In genomic region chr7:124269774-124270173, GRCh38 we compare ENCODE assay signal across 21 cellular contexts.
DNase-seq lines count a peak whose midpoint lies in the region; ATAC-seq, FAIRE-seq and TF ChIP-seq lines count a peak whose summit lies in the region.
"Had no signal": no experiment of that assay in that cellular context is flagged by ENCODE, and none has a peak within 500 bp of the region (broad histone marks: within the 10 kb centered on the region; RNA-seq: fewer than 3 reads in every experiment).

No MANE protein-coding gene starts in this region.

- H3K36me3 ChIP-seq in MM.1S (replicated peaks; ENCODE audit: insufficient read depth, low read length) (no peaks in the 10 kb centered on the region), K562 (ENCODE audit: control insufficient read depth, insufficient read depth, low read length) (no peaks in the 10 kb centered on the region), left lung (no peaks in the 10 kb centered on the region)

- H3F3A ChIP-seq in MM.1S (ENCODE audit: insufficient read depth, low read length) = no peaks in the 10 kb centered on the region

- no peaks in the 10 kb centered on the region for H3K9me2 ChIP-seq in MM.1S (replicated peaks; ENCODE audit: insufficient read depth, low read length)

- ATAC-seq in K562 (no peak), left lung (no peak), HG03565 (IDR thresholded peaks at IDR 0.05; ENCODE audit: unreplicated experiment) (no peak), HG03039 (IDR thresholded peaks at IDR 0.05; ENCODE audit: unreplicated experiment) (no peak)
- no peak for ATAC-seq in stimulated activated memory B cell treated with anti-CD40 and anti-IgM and Interleukin-4, amounts not matched to agents 10 μg/mL and 1 μg/mL and 100 μg/mL, for 72 hours

- peak; percentile 17 to 28; a peak in 2 of 4 replicates for TF ChIP-seq RAD21 in K562 (CRISPR knock-in tag; conservative IDR thresholded peaks at IDR 0.05 in 1 of 2, IDR thresholded peaks at IDR 0.05 in 1 of 2)

- CTCF ChIA-PET in K562 (lab: Yijun Ruan, JAX; ENCODE audit: low intra/inter-chr PET ratio) = no interaction called here

- no TSS peak for BruUV-seq in K562 (replicated peaks; lab: Mats Ljungman, UMichigan)

- FAIRE-seq in K562 (lab: Jason Lieb, UNC) = no peak
- FAIRE-seq: G401.6, GM12891, H54 had no signal

- TF ChIP-seq CTCF in MM.1S (IDR thresholded peaks at IDR 0.05; ENCODE audit: low read length) = no peak
- no peak for TF ChIP-seq CTCF in K562 (IDR thresholded peaks at IDR 0.05 in 2 of 3, conservative IDR thresholded peaks at IDR 0.05 in 1 of 3; ENCODE audit: insufficient read depth in 2 of 3, low read depth in 1 of 3, low read length in 3 of 3)
- TF ChIP-seq CTCF in left lung (IDR thresholded peaks at IDR 0.05) = no peak

- H3K4me3 ChIP-seq in MM.1S (ENCODE audit: low read length) = no peak overlapping the region
- no peak overlapping the region for H3K4me3 ChIP-seq in K562
- no peak overlapping the region for H3K4me3 ChIP-seq in left lung

- H3K4me1 Mint-ChIP-seq in stimulated activated memory B cell treated with anti-CD40 and anti-IgM and Interleukin-4, amounts not matched to agents 10 μg/mL and 1 μg/mL and 100 μg/mL, for 72 hours = no peaks in the 10 kb centered on the region

- H3K9me3 ChIP-seq in MM.1S (replicated peaks; ENCODE audit: insufficient read depth, low read length) (no peaks in the 10 kb centered on the region), K562 (replicated peaks; ENCODE audit: control insufficient read depth, insufficient read depth, low read depth, low read length) (0 out of 2 replicates have a peak, but pooled peaks cover 1% of the 10 kb centered on the region), left lung (no peaks in the 10 kb centered on the region)

- H4K20me1 ChIP-seq in MM.1S (ENCODE audit: insufficient read depth, low read length) (no peaks in the 10 kb centered on the region), K562 (replicated peaks; ENCODE audit: control insufficient read depth, insufficient read depth, low read length) (no peaks in the 10 kb centered on the region)

- no peak overlapping the region for H3K27ac Mint-ChIP-seq in stimulated activated memory B cell treated with anti-CD40 and anti-IgM and Interleukin-4, amounts not matched to agents 10 μg/mL and 1 μg/mL and 100 μg/mL, for 72 hours

- DNase-seq in A172 (ENCODE audit: low spot score) (peak; percentile 18), HT1080 (ENCODE audit: low read depth) (peak; percentile 23), MM.1S (peak; percentile 53), K562 (ENCODE audit: extremely low read depth in 1 of 4, low spot score in 3 of 4) (no peak), left lung (no peak)
- DNase-seq: 8988T; DMS53; Karpas-422; NCI-H2029 treated with DMSO at 0.1 percent for 48 hours; NCI-H446 treated with DMSO at 0.1 percent for 48 hours; NCI-H526; NCI-H82; NK-92 treated with Interleukin-12 subunit alpha and Interleukin-12 subunit beta, amount 100 ng/mL, for 24 hours; Right ventricle myocardium superior; RPMI8226 had no signal

- H3K4me2 ChIP-seq in MM.1S (ENCODE audit: low read depth, low read length) (no peak overlapping the region), K562 (ENCODE audit: insufficient read depth, low read length) (no peak overlapping the region)

- no peak for TF ChIP-seq EP300 in K562 (IDR thresholded peaks at IDR 0.05; ENCODE audit: low read length)

- H3K79me2 ChIP-seq in MM.1S (ENCODE audit: low read length) = no peaks in the 10 kb centered on the region
- H3K79me2 ChIP-seq in K562 (ENCODE audit: control insufficient read depth, insufficient read depth, low read length) = no peaks in the 10 kb centered on the region

- no peak overlapping the region for H3K4me3 Mint-ChIP-seq in stimulated activated memory B cell treated with anti-CD40 and anti-IgM and Interleukin-4, amounts not matched to agents 10 μg/mL and 1 μg/mL and 100 μg/mL, for 72 hours

- H3K27me3 ChIP-seq in MM.1S (replicated peaks; ENCODE audit: insufficient read depth, low read length) (no peaks in the 10 kb centered on the region), K562 (ENCODE audit: control insufficient read depth in 2 of 2, insufficient read depth in 2 of 2, low read length in 2 of 2) (no peaks in the 10 kb centered on the region), left lung (no peaks in the 10 kb centered on the region)

- intact Hi-C loops in K562 (cut with micrococcal nuclease) (no loop called here), left lung (cut with DNase I) (no loop called here)

- H2AFZ ChIP-seq in MM.1S (ENCODE audit: low read length) (no peak overlapping the region), K562 (ENCODE audit: low read depth, low read length) (no peak overlapping the region)

- no peak overlapping the region for H3K27ac ChIP-seq in MM.1S (ENCODE audit: low read length)
- no peak overlapping the region for H3K27ac ChIP-seq in K562 (ENCODE audit: extremely low read depth, low read depth, low read length)
- H3K27ac ChIP-seq in left lung = no peak overlapping the region

- POLR2A ChIA-PET in K562 (lab: Yijun Ruan, JAX) = no interaction called here

- no peak for TF ChIP-seq POLR2A in K562 (conservative IDR thresholded peaks at IDR 0.05)

- H3K9ac ChIP-seq in MM.1S (ENCODE audit: low read length) (no peak overlapping the region), K562 (ENCODE audit: insufficient read depth in 1 of 2, low read depth in 2 of 2, low read length in 2 of 2) (no peak overlapping the region)

- peaks cover 3% of the 10 kb centered on the region for H3K9me3 Mint-ChIP-seq in stimulated activated memory B cell treated with anti-CD40 and anti-IgM and Interleukin-4, amounts not matched to agents 10 μg/mL and 1 μg/mL and 100 μg/mL, for 72 hours

- no peaks in the 10 kb centered on the region for H3K27me3 Mint-ChIP-seq in stimulated activated memory B cell treated with anti-CD40 and anti-IgM and Interleukin-4, amounts not matched to agents 10 μg/mL and 1 μg/mL and 100 μg/mL, for 72 hours

- 0 out of 2 replicates have a peak, but pooled peaks cover 3% of the 10 kb centered on the region for H3K4me1 ChIP-seq in MM.1S (ENCODE audit: low read length)
- no peaks in the 10 kb centered on the region for H3K4me1 ChIP-seq in K562 (replicated peaks in 1 of 2; ENCODE audit: control insufficient read depth in 2 of 2, insufficient read depth in 2 of 2, low read length in 2 of 2)
- no peaks in the 10 kb centered on the region for H3K4me1 ChIP-seq in left lung

- in situ Hi-C loops in K562 (cut with MboI) = no loop called here

- no peaks in the 10 kb centered on the region for H3K9me1 ChIP-seq in K562 (ENCODE audit: control insufficient read depth, insufficient read depth, low read length)

- no peaks in the 10 kb centered on the region for H3K36me3 Mint-ChIP-seq in stimulated activated memory B cell treated with anti-CD40 and anti-IgM and Interleukin-4, amounts not matched to agents 10 μg/mL and 1 μg/mL and 100 μg/mL, for 72 hours

TF ChIP-seq in K562, 482 proteins besides CTCF, POLR2A, EP300 and RAD21 (continues in another document):
- no peak for TF ChIP-seq MAX (CRISPR knock-in tag; IDR thresholded peaks at IDR 0.05)
- no peak for TF ChIP-seq SETDB1 (IDR thresholded peaks at IDR 0.05; ENCODE audit: low read length)
- TF ChIP-seq, protein P1, sequence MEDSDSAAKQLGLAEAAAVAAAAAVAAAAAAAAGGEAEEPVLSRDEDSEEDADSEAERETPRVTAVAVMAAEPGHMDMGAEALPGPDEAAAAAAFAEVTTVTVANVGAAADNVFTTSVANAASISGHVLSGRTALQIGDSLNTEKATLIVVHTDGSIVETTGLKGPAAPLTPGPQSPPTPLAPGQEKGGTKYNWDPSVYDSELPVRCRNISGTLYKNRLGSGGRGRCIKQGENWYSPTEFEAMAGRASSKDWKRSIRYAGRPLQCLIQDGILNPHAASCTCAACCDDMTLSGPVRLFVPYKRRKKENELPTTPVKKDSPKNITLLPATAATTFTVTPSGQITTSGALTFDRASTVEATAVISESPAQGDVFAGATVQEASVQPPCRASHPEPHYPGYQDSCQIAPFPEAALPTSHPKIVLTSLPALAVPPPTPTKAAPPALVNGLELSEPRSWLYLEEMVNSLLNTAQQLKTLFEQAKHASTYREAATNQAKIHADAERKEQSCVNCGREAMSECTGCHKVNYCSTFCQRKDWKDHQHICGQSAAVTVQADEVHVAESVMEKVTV (CRISPR knock-in tag; IDR thresholded peaks at IDR 0.05) = 0 out of 2 replicates have a peak, but pooled peaks have one; percentile 10
- no peak for TF ChIP-seq BRD4 (IDR thresholded peaks at IDR 0.05)
- no peak for TF ChIP-seq RBM14 (IDR thresholded peaks at IDR 0.05; ENCODE audit: borderline replicate concordance, insufficient read depth, low read depth, low read length)
- TF ChIP-seq GATAD2B (IDR thresholded peaks at IDR 0.05; ENCODE audit: borderline replicate concordance) = no peak
- TF ChIP-seq ILF3 (IDR thresholded peaks at IDR 0.05; ENCODE audit: borderline replicate concordance) = no peak
- no peak for TF ChIP-seq SUPT5H (IDR thresholded peaks at IDR 0.05)
- TF ChIP-seq ZNF253 (CRISPR knock-in tag; conservative IDR thresholded peaks at IDR 0.05) = no peak
- no peak for TF ChIP-seq LARP7 (IDR thresholded peaks at IDR 0.05)
- TF ChIP-seq KLF6 (CRISPR knock-in tag; IDR thresholded peaks at IDR 0.05; ENCODE audit: borderline replicate concordance) = peak; percentile 34; the same call in 1 of the 2 replicates
- TF ChIP-seq VEZF1 (CRISPR knock-in tag; IDR thresholded peaks at IDR 0.05) = no peak
- TF ChIP-seq ZBTB17 (CRISPR knock-in tag; IDR thresholded peaks at IDR 0.05) = peak; percentile 62; the same call in 1 of the 2 replicates
- TF ChIP-seq ZNF324 (CRISPR knock-in tag; IDR thresholded peaks at IDR 0.05) = 0 out of 2 replicates have a peak, but pooled peaks have one; percentile 19
- TF ChIP-seq SMARCE1 (IDR thresholded peaks at IDR 0.05) = no peak
- no peak for TF ChIP-seq HLTF (IDR thresholded peaks at IDR 0.05)
- peak; percentile 53; the same call in 1 of the 2 replicates for TF ChIP-seq ZNF311 (CRISPR knock-in tag; IDR thresholded peaks at IDR 0.05)
- TF ChIP-seq SREBF2 (CRISPR knock-in tag; IDR thresholded peaks at IDR 0.05) = no peak
- no peak for TF ChIP-seq NFIX (CRISPR knock-in tag; IDR thresholded peaks at IDR 0.05; ENCODE audit: low read depth)

Comparison
In these comparisons a context has a peak if more than half of its experiments do, and no peak if none do; other contexts are left out.
1. DNase-seq: peak in A172 (single experiment), HT1080 (single experiment) and MM.1S (single experiment); none in K562 (0 of 4) and left lung (0 of 2).